In genomic region chr13:44565881-44566280, GRCh38 we compare ENCODE assay signal across 13 cellular contexts. TPM values are rescaled to one million over a fixed set of nuclear protein-coding genes. Genes with fewer than 3 reads are reported as not detected.
DNase-seq lines count a peak whose midpoint lies in the region; ATAC-seq and TF ChIP-seq lines count a peak whose summit lies in the region.
"Had no signal": no experiment of that assay in that cellular context is flagged by ENCODE, and none has a peak within 500 bp of the region (broad histone marks: within the 10 kb centered on the region; RNA-seq: fewer than 3 reads in every experiment).

No MANE protein-coding gene starts in this region.

- 87 to 95% methylated on average over 3 of the region's 3 CpGs for WGBS in gastroesophageal sphincter (ENCODE audit: low coverage in 1 of 2), 2 donors

- intact Hi-C loops in CD4-positive, alpha-beta T cell (cut with DNase I, micrococcal nuclease), result no loop called here

- H3K4me1 Mint-ChIP-seq in HFFc6 (ENCODE audit: low read depth), result peaks cover 66% of the 10 kb centered on the region
- H3K4me1 Mint-ChIP-seq in osteocyte (ENCODE audit: unreplicated experiment), result peaks cover 62% of the 10 kb centered on the region
- H3K4me1 Mint-ChIP-seq in CD4-positive, alpha-beta T cell (ENCODE audit: low read depth), result peaks cover 39% of the 10 kb centered on the region

- no peak for TF ChIP-seq EP300 in gastroesophageal sphincter (IDR thresholded peaks at IDR 0.05)

- peak; percentile 12 for DNase-seq in HFFc6
- DNase-seq in amniotic epithelial cell (ENCODE audit: low read depth), result peak; percentile 17
- DNase-seq in iris pigment epithelial cell (ENCODE audit: low read depth), result peak; percentile 33
- no peak for DNase-seq in osteocyte (ENCODE audit: extremely low spot score, unreplicated experiment)
- DNase-seq in CD4-positive, alpha-beta T cell, result no peak
- DNase-seq: CD4-positive, CD25-positive, alpha-beta regulatory T cell; Kasumi-1; NCI-H187; NCI-H345 had no signal

- no peak overlapping the region for H3K27ac ChIP-seq in gastroesophageal sphincter
- H3K27ac ChIP-seq in CD4-positive, alpha-beta T cell (ENCODE audit: low read depth, low read length), result no peak overlapping the region

- POLR2A ChIA-PET in CD4-positive, alpha-beta T cell (lab: Charles Lee), result interaction anchor here (0.9 to 1.0 kb wide), 2 partner anchors 10 kb away, joined by 3 to 4 read pairs; partner anchors contain the start of gene TSC22D1

- no peaks in the 10 kb centered on the region for H3K27me3 ChIP-seq in gastroesophageal sphincter
- H3K27me3 ChIP-seq in CD4-positive, alpha-beta T cell (ENCODE audit: control insufficient read depth, insufficient read depth, low read length), result no peaks in the 10 kb centered on the region

- H3K27ac Mint-ChIP-seq in HFFc6 (no peak overlapping the region), osteocyte (ENCODE audit: unreplicated experiment) (no peak overlapping the region)
- no peak overlapping the region for H3K27ac Mint-ChIP-seq in CD4-positive, alpha-beta T cell
- H3K27ac Mint-ChIP-seq: B cell, IgD-negative memory B cell had no signal

- H3K9me3 Mint-ChIP-seq in HFFc6 (no peaks in the 10 kb centered on the region), osteocyte (ENCODE audit: unreplicated experiment) (peaks cover 12% of the 10 kb centered on the region)
- H3K9me3 Mint-ChIP-seq in CD4-positive, alpha-beta T cell, result no peaks in the 10 kb centered on the region
- H3K9me3 Mint-ChIP-seq: IgD-negative memory B cell had no signal

- H3K4me3 Mint-ChIP-seq in HFFc6 (no peak overlapping the region), osteocyte (ENCODE audit: unreplicated experiment) (no peak overlapping the region)
- no peak overlapping the region for H3K4me3 Mint-ChIP-seq in CD4-positive, alpha-beta T cell
- H3K4me3 Mint-ChIP-seq: B cell; CD4-positive, CD25-positive, alpha-beta regulatory T cell; IgD-negative memory B cell had no signal

- TF ChIP-seq POLR2A in gastroesophageal sphincter (IDR thresholded peaks at IDR 0.05), result no peak

- H3K27me3 Mint-ChIP-seq in HFFc6 (ENCODE audit: insufficient read depth) (no peaks in the 10 kb centered on the region), osteocyte (ENCODE audit: unreplicated experiment) (no peaks in the 10 kb centered on the region)
- no peaks in the 10 kb centered on the region for H3K27me3 Mint-ChIP-seq in CD4-positive, alpha-beta T cell
- H3K27me3 Mint-ChIP-seq: B cell; CD4-positive, CD25-positive, alpha-beta regulatory T cell; IgD-negative memory B cell had no signal

- H3K9me3 ChIP-seq in gastroesophageal sphincter, result no peaks in the 10 kb centered on the region
- H3K9me3 ChIP-seq in CD4-positive, alpha-beta T cell (ENCODE audit: control insufficient read depth, low read length), result no peaks in the 10 kb centered on the region

- peaks cover 41% of the 10 kb centered on the region for H3K36me3 Mint-ChIP-seq in HFFc6 (ENCODE audit: low read depth)
- peaks cover 28% of the 10 kb centered on the region for H3K36me3 Mint-ChIP-seq in osteocyte (ENCODE audit: unreplicated experiment)
- H3K36me3 Mint-ChIP-seq in CD4-positive, alpha-beta T cell (ENCODE audit: low read depth), result no peaks in the 10 kb centered on the region

- TF ChIP-seq CTCF in HFFc6 (IDR thresholded peaks at IDR 0.05), result no peak
- TF ChIP-seq CTCF in gastroesophageal sphincter (IDR thresholded peaks at IDR 0.05), result no peak
- no peak for TF ChIP-seq CTCF in osteocyte (IDR thresholded peaks at IDR 0.05)
- no peak for TF ChIP-seq CTCF in CD4-positive, alpha-beta T cell (IDR thresholded peaks at IDR 0.05)

- peaks cover 0 to 70% (median 0%) of the 10 kb centered on the region in 3 donors for H3K4me1 ChIP-seq in gastroesophageal sphincter

- ATAC-seq in HG03521 (IDR thresholded peaks at IDR 0.05; ENCODE audit: unreplicated experiment) (no peak), gastroesophageal sphincter (no peak)
- ATAC-seq in CD4-positive, alpha-beta T cell (ENCODE audit: poor library complexity), result no peak

- CTCF ChIA-PET in CD4-positive, alpha-beta T cell (lab: Charles Lee), result interaction anchor here (3.4 kb wide), 1 partner anchor 9 kb away, joined by 12 read pairs; no protein-coding TSS in a partner anchor

- H3K36me3 ChIP-seq in gastroesophageal sphincter, result no peaks in the 10 kb centered on the region

- no peak overlapping the region for H3K4me3 ChIP-seq in gastroesophageal sphincter

RNA-seq across cellular contexts. Expression of gene TSC22D1, which starts 10.2 kb away (rescaled TPM):
- 10 to 100 TPM; 42.3 to 49.4 (median 45.2) TPM for total RNA-seq in HFFc6 (2021; fragmentation: NEBNext Ultra II Directional; extraction: Animal tissue kit (Norgen Biotek cat#: 25700))
- total RNA-seq in gastroesophageal sphincter, result 100 to 1,000 TPM; 223 to 389 (median 262) TPM
- 118 and 122 TPM in 2 replicates for total RNA-seq in osteocyte
- total RNA-seq in CD4-positive, alpha-beta T cell, result 10 to 100 TPM; 24.0 to 26.5 TPM

Comparison
In these comparisons a context has a peak if more than half of its experiments do, and no peak if none do; other contexts are left out.
1. DNase-seq: peak in HFFc6 (single experiment), amniotic epithelial cell (single experiment) and iris pigment epithelial cell (single experiment); none in osteocyte (single experiment) and CD4-positive, alpha-beta T cell (0 of 10).